In genomic region chr18:69934866-69935265, GRCh38 we compare ENCODE assay signal across 15 cellular contexts.
"Had no signal": no experiment of that assay in that cellular context is flagged by ENCODE, and none has a peak within 500 bp of the region (broad histone marks: within the 10 kb centered on the region; RNA-seq: fewer than 3 reads in every experiment).

No MANE protein-coding gene starts in this region.

- H3K27ac ChIP-seq: colonic mucosa, dorsolateral prefrontal cortex, lower lobe of right lung, neutrophil, ovary, psoas muscle, right atrium auricular region, tibial artery had no signal

- H3K27me3 Mint-ChIP-seq: activated naive CD4-positive, alpha-beta T cell treated with anti-CD3 and anti-CD28 coated beads, Interleukin-2, amount 10 ng/mL, durations not matched to agents 7 days and 5 days; naive thymus-derived CD8-positive, alpha-beta T cell; stimulated activated naive CD8-positive, alpha-beta T cell treated with anti-CD3 and anti-CD28 coated beads, Interleukin-15, Interleukin-2, amounts not matched to agents 100 ng/mL and 50 ng/mL, for 24 hours had no signal

- ATAC-seq: psoas muscle, WTC11 had no signal

- H3K27ac Mint-ChIP-seq: activated naive CD4-positive, alpha-beta T cell treated with anti-CD3 and anti-CD28 coated beads, Interleukin-2, amount 10 ng/mL, durations not matched to agents 7 days and 5 days; naive thymus-derived CD8-positive, alpha-beta T cell; stimulated activated naive CD8-positive, alpha-beta T cell treated with anti-CD3 and anti-CD28 coated beads, Interleukin-15, Interleukin-2, amounts not matched to agents 100 ng/mL and 50 ng/mL, for 24 hours; WTC11 had no signal

- H3K36me3 ChIP-seq: colonic mucosa, heart left ventricle, lower lobe of right lung, neutrophil, ovary, right atrium auricular region, tibial artery had no signal

- DNase-seq: colonic mucosa, heart left ventricle, ovary, psoas muscle, substantia nigra, tibial artery had no signal

- FAIRE-seq: bronchial epithelial cell had no signal

- H3K27me3 ChIP-seq: colonic mucosa, dorsolateral prefrontal cortex, heart left ventricle, neutrophil, ovary, right atrium auricular region, tibial artery had no signal

- H3K9me3 ChIP-seq: colonic mucosa, heart left ventricle, lower lobe of right lung, neutrophil, ovary, psoas muscle, right atrium auricular region, tibial artery had no signal

- H3K4me1 ChIP-seq: colonic mucosa, lower lobe of right lung, psoas muscle, right atrium auricular region, tibial artery had no signal

- H3K4me3 Mint-ChIP-seq: activated naive CD4-positive, alpha-beta T cell treated with anti-CD3 and anti-CD28 coated beads, Interleukin-2, amount 10 ng/mL, durations not matched to agents 7 days and 5 days; naive thymus-derived CD8-positive, alpha-beta T cell; stimulated activated naive CD8-positive, alpha-beta T cell treated with anti-CD3 and anti-CD28 coated beads, Interleukin-15, Interleukin-2, amounts not matched to agents 100 ng/mL and 50 ng/mL, for 24 hours; WTC11 had no signal

- H3K4me1 Mint-ChIP-seq: WTC11 had no signal

- H3K4me3 ChIP-seq: colonic mucosa, dorsolateral prefrontal cortex, heart left ventricle, lower lobe of right lung, ovary, psoas muscle, right atrium auricular region, tibial artery had no signal

- H3K36me3 Mint-ChIP-seq: WTC11 had no signal
